In the genomic region with DNA sequence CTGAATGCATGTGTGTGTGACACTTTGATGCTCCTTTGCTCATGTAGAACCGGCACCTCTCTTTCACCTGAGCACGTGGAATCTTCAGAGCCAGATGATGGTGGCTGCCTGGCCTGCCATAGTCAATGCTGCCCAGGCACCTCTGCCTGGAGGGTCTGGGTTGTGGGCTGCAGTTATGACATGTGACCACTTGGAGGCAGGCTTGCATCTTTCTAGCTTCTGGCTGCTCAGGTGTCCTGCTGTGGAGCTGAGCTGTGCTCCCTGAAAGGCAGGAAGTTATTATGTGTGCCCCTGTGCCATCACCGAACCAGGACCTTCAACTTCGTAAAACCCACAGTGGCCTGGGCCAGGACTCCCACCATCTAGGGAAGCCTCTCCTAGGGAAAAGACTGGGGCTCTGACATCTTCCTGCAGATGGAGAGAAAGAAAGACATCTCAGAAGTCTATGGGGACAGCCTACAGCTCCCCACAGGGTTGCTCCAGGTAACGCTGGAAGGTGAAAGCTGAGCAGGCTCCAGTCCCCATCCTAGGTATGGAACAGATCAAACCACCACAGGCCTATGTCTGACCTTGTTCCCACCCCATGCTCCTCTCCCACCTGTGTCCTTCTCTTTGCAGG, we compare ENCODE assay signal across 8 cellular contexts. TPM values are rescaled to one million over a fixed set of nuclear protein-coding genes. Genes with fewer than 3 reads are reported as not detected.
DNase-seq lines count a peak whose midpoint lies in the region; ATAC-seq and TF ChIP-seq lines count a peak whose summit lies in the region.

No MANE protein-coding gene starts in this region.

- DNase-seq in AG08396 (ENCODE audit: low spot score) (peak; percentile 83), NCI-H2196 (lab: John Stamatoyannopoulos, UW; ENCODE audit: unreplicated experiment) (peak; percentile 75), activated B cell treated with CpG ODN at 0.5 μM for 24 hours (peak; percentile 54), cardiac fibroblast (ENCODE audit: low read depth in 2 of 2) (peak; percentile 76), kidney tubule cell (ENCODE audit: low spot score) (peak; percentile 83)
- peak; percentile 31 to 60 (median 51) for DNase-seq in stimulated activated CD4-positive, alpha-beta T cell treated with anti-CD3 and anti-CD28 coated beads, TNF-alpha, amount 100 ng/mL, for 1 hour (ENCODE audit: low read depth in 3 of 3, low spot score in 1 of 3)

- TF ChIP-seq CTCF in activated B cell treated with CpG ODN at 0.5 μM for 24 hours (IDR thresholded peaks at IDR 0.05) (peak; percentile 27), cardiac fibroblast (IDR thresholded peaks at IDR 0.05; ENCODE audit: low read depth, low read length) (peak; percentile 89)

- H3K4me3 ChIP-seq in cardiac fibroblast (replicated peaks in 1 of 2; ENCODE audit: low read depth in 2 of 2, low read length in 2 of 2): no peak overlapping the region

- H3K36me3 Mint-ChIP-seq in activated B cell treated with CpG ODN at 0.5 μM for 24 hours (ENCODE audit: low read depth): peaks cover 36% of the 10 kb centered on the region

- no peak overlapping the region for H3K4me3 Mint-ChIP-seq in activated B cell treated with CpG ODN at 0.5 μM for 24 hours

- no peaks in the 10 kb centered on the region for H3K27me3 Mint-ChIP-seq in activated B cell treated with CpG ODN at 0.5 μM for 24 hours

- intact Hi-C loops in activated B cell treated with CpG ODN at 0.5 μM for 24 hours (cut with micrococcal nuclease): loop anchor here (1.0 to 10.0 kb wide), 4 partner anchors 45 to 241 kb away; no protein-coding TSS in a partner anchor

- H3K9me3 Mint-ChIP-seq in activated B cell treated with CpG ODN at 0.5 μM for 24 hours: no peaks in the 10 kb centered on the region

- peaks cover 16% of the 10 kb centered on the region for H3K4me1 Mint-ChIP-seq in activated B cell treated with CpG ODN at 0.5 μM for 24 hours

- CTCF ChIA-PET in activated B cell treated with CpG ODN at 0.5 μM for 24 hours (lab: Charles Lee): interaction anchor here (0.8 to 17.7 kb wide), 21 partner anchors 8 to 236 kb away, joined by 3 to 319 read pairs (median 4); a partner anchor contains a TSS

- peak; percentile 75 for ATAC-seq in GM18868 (IDR thresholded peaks at IDR 0.05; ENCODE audit: unreplicated experiment)
- peak; percentile 83 for ATAC-seq in HG03095 (IDR thresholded peaks at IDR 0.05; ENCODE audit: unreplicated experiment)
- peak; percentile 78 for ATAC-seq in activated B cell treated with CpG ODN at 0.5 μM for 24 hours (ENCODE audit: low read depth)

- POLR2A ChIA-PET in activated B cell treated with CpG ODN at 0.5 μM for 24 hours (lab: Charles Lee): interaction anchor here (0.6 to 1.9 kb wide), 9 partner anchors 30 to 237 kb away, joined by 3 to 7 read pairs (median 3); a partner anchor contains a TSS

- peak overlapping the region; percentile 74 for H3K27ac Mint-ChIP-seq in activated B cell treated with CpG ODN at 0.5 μM for 24 hours

RNA-seq across cellular contexts. Expression of a gene that starts 30.2 kb away (rescaled TPM):
- total RNA-seq in activated B cell treated with CpG ODN at 0.5 μM for 24 hours: 161 and 182 TPM in 2 replicates
